ENCODE assay signal across 8 cellular contexts in the genomic region with DNA sequence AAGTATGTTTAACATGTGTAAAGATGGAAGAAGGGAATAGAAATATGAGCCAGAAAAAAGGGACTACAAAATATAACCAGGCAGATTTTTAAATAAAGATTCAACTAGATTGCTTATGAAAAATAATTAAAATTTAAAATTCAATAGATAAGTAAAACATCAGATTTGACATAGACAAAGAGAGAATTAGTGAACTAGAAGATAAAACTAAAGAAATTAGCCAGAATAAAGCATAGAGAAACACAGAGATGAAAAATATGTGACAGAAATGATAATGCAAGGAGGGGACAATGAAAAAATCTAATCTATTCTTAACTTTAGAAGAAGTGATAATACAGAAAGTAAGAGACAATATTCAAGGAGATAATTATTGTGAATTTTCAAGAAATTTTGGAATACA.
"Had no signal": no experiment of that assay in that cellular context is flagged by ENCODE, and none has a peak within 500 bp of the region (broad histone marks: within the 10 kb centered on the region; RNA-seq: fewer than 3 reads in every experiment).

No MANE protein-coding gene starts in this region.

- H2AFZ ChIP-seq: GM23338 had no signal

- H3K4me3 ChIP-seq: GM23338 had no signal

- DNase-seq: H9, HCEC 1CT, IMR-90, KBM-7 had no signal

- H3K4me2 ChIP-seq: GM23338 had no signal

- FAIRE-seq: H1, H54, HTR-8/SVneo had no signal

- H3K4me3 Mint-ChIP-seq: GM23338, H9 had no signal

- H3K27ac Mint-ChIP-seq: GM23338, H9 had no signal

- ATAC-seq: GM23338 had no signal

- H3K4me1 Mint-ChIP-seq: GM23338 had no signal
